In the genomic region with DNA sequence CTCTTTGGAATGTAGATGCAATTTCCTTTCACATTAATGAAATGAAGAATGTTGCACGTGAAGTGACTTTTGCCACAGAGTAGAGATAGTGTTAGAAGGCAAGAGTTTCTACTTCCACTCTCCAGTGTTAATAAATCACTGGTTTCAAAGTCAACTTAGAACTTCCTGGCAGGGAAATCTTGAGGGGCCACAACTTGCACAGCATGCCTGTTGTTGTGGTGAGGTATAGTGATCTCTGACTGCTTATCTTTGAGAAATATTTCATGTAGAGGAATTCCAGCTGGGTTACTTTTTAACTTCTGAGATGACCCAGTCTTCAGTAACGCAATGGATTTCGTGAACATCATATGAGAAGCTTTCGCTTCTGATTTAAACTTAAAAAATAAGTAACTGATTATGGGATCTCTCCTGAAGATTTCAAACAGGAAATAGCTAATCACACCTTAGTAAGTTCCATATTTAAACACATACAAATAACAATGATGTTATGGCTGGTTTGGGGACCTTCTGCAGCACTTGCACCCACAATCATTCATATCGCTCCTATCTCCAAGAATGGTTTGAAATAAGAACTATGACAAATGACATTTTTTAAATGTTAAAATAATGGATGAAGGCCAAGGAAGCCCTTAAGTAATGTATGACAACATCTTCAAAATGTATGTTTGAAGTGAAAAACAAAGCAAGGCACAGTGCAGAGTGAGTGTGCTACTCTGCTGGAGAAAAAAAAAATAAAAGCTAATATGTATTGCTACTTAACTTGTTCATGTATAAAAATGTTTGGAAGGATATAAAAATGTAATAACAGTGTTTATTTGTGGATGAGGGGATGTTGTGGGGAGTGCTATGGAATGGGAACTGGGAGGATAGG, we compare ENCODE assay signal across 10 cellular contexts.
A peak's percentile ranks its signal among the peaks of the same experiment; 100 is the strongest.
DNase-seq lines count a peak whose midpoint lies in the region; ATAC-seq and TF ChIP-seq lines count a peak whose summit lies in the region.
"Had no signal": no experiment of that assay in that cellular context is flagged by ENCODE, and none has a peak within 500 bp of the region (broad histone marks: within the 10 kb centered on the region; RNA-seq: fewer than 3 reads in every experiment).

No MANE protein-coding gene starts in this region.

- peak; percentile 44 for ATAC-seq in GM21390 (IDR thresholded peaks at IDR 0.05; ENCODE audit: unreplicated experiment)
- peak; percentile 36 for ATAC-seq in HG03175 (IDR thresholded peaks at IDR 0.05; ENCODE audit: unreplicated experiment)

- no peaks in the 10 kb centered on the region for H3K4me1 Mint-ChIP-seq in endothelial cell (ENCODE audit: unreplicated experiment)

- H3K9me3 Mint-ChIP-seq in endothelial cell (ENCODE audit: unreplicated experiment): no peaks in the 10 kb centered on the region

- no peak overlapping the region for H3K4me3 Mint-ChIP-seq in endothelial cell (ENCODE audit: unreplicated experiment)

- TF ChIP-seq CTCF in choroid plexus epithelial cell (conservative IDR thresholded peaks at IDR 0.05; ENCODE audit: low read depth, low read length) (no peak), endothelial cell (IDR thresholded peaks at IDR 0.05; ENCODE audit: unreplicated experiment) (no peak)

- H3K4me3 ChIP-seq in choroid plexus epithelial cell (ENCODE audit: low read depth, low read length): peak overlapping the region; percentile 9
- H3K4me3 ChIP-seq: thyroid gland had no signal

- no peaks in the 10 kb centered on the region for H3K36me3 Mint-ChIP-seq in endothelial cell (ENCODE audit: low read depth, unreplicated experiment)

- no peak overlapping the region for H3K27ac Mint-ChIP-seq in endothelial cell (ENCODE audit: unreplicated experiment)

- H3K27me3 Mint-ChIP-seq in endothelial cell (ENCODE audit: unreplicated experiment): no peaks in the 10 kb centered on the region

- peak; percentile 9 for DNase-seq in A172 (ENCODE audit: low spot score)
- DNase-seq in choroid plexus epithelial cell (ENCODE audit: low read depth): peak; percentile 90
- DNase-seq in NCI-H146 treated with DMSO at 0.1 percent for 48 hours (lab: John Stamatoyannopoulos, UW; ENCODE audit: unreplicated experiment): no peak
- no peak for DNase-seq in H4 (ENCODE audit: low spot score)
- DNase-seq in endothelial cell (ENCODE audit: low spot score): no peak
- DNase-seq in NCI-H510A (lab: John Stamatoyannopoulos, UW): no peak
- DNase-seq: amygdala, thyroid gland had no signal

Comparison
In these comparisons a context has a peak if more than half of its experiments do, and no peak if none do; other contexts are left out.
1. DNase-seq: peak in A172 (single experiment) and choroid plexus epithelial cell (single experiment); none in NCI-H146 treated with DMSO at 0.1 percent for 48 hours (single experiment), H4 (single experiment), endothelial cell (single experiment) and NCI-H510A (single experiment).